ENCODE assay signal across 9 cellular contexts in genomic region chr3:136802481-136802996, GRCh38. TPM values are rescaled to one million over a fixed set of nuclear protein-coding genes. Genes with fewer than 3 reads are reported as not detected.
DNase-seq lines count a peak whose midpoint lies in the region; ATAC-seq and TF ChIP-seq lines count a peak whose summit lies in the region.
"Had no signal": no experiment of that assay in that cellular context is flagged by ENCODE, and none has a peak within 500 bp of the region (broad histone marks: within the 10 kb centered on the region; RNA-seq: fewer than 3 reads in every experiment).

No MANE protein-coding gene starts in this region.

- no peak overlapping the region for H3K27ac Mint-ChIP-seq in endothelial cell (ENCODE audit: unreplicated experiment)

- no peak for ATAC-seq in omental fat pad (ENCODE audit: low FRiP score)

- no peak overlapping the region for H3K4me3 Mint-ChIP-seq in endothelial cell (ENCODE audit: unreplicated experiment)

- DNase-seq in Ammon's horn (ENCODE audit: low spot score) (peak; percentile 31), ascending aorta (ENCODE audit: low spot score in 2 of 2) (peak in 1 of 2 donors; percentile 74), endothelial cell (ENCODE audit: low spot score) (no peak), omental fat pad (ENCODE audit: low spot score) (no peak), NCI-H1694 (lab: John Stamatoyannopoulos, UW) (no peak), T1000 (lab: John Stamatoyannopoulos, UW) (no peak)
- DNase-seq: T-helper 2 cell had no signal

- no peaks in the 10 kb centered on the region for H3K9me3 Mint-ChIP-seq in endothelial cell (ENCODE audit: unreplicated experiment)

- TF ChIP-seq CTCF in ascending aorta (IDR thresholded peaks at IDR 0.05) (no peak), endothelial cell (IDR thresholded peaks at IDR 0.05; ENCODE audit: unreplicated experiment) (no peak), omental fat pad (IDR thresholded peaks at IDR 0.05) (no peak)

- TF ChIP-seq RAD21 in Ishikawa (IDR thresholded peaks at IDR 0.05; ENCODE audit: low read depth) = no peak

- no peak for TF ChIP-seq EP300 in Ishikawa (IDR thresholded peaks at IDR 0.05; ENCODE audit: borderline replicate concordance)

- no peaks in the 10 kb centered on the region for H3K27me3 ChIP-seq in ascending aorta
- no peaks in the 10 kb centered on the region for H3K27me3 ChIP-seq in layer of hippocampus (ENCODE audit: control insufficient read depth, insufficient read depth, low read length)

- peak overlapping the region in 1 of 2 donors; percentile 31 for H3K4me3 ChIP-seq in ascending aorta

- no peaks in the 10 kb centered on the region for H3K36me3 ChIP-seq in ascending aorta

- peaks cover 0 to 6% of the 10 kb centered on the region in 2 donors for H3K4me1 ChIP-seq in ascending aorta

- H3K4me1 Mint-ChIP-seq in endothelial cell (ENCODE audit: unreplicated experiment) = peaks cover 3% of the 10 kb centered on the region

- H3K27ac ChIP-seq in ascending aorta (peak overlapping the region; percentile 62 to 79), layer of hippocampus (ENCODE audit: low read depth, low read length) (peak overlapping the region; percentile 16)

- no peaks in the 10 kb centered on the region for H3K27me3 Mint-ChIP-seq in endothelial cell (ENCODE audit: unreplicated experiment)

- no peaks in the 10 kb centered on the region for H3K9me3 ChIP-seq in ascending aorta

- H3K36me3 Mint-ChIP-seq in endothelial cell (ENCODE audit: low read depth, unreplicated experiment) = no peaks in the 10 kb centered on the region

- intact Hi-C loops in ascending aorta (cut with DNase I) = loop anchor here (2.0 kb wide), 2 partner anchors 16 to 60 kb away; partner anchors contain the start of gene NCK1

TF ChIP-seq in Ishikawa, 13 proteins besides CTCF, POLR2A, EP300 and RAD21:
- TF ChIP-seq ZBTB7A (IDR thresholded peaks at IDR 0.05; ENCODE audit: low read depth) (no peak), TEAD4 (IDR thresholded peaks at IDR 0.05) (no peak), USF1 (IDR thresholded peaks at IDR 0.05) (peak; percentile 63; the same call in 1 of the 2 replicates), CEBPB (IDR thresholded peaks at IDR 0.05) (no peak), EGR1 (IDR thresholded peaks at IDR 0.05) (no peak), MAX (IDR thresholded peaks at IDR 0.05) (no peak)

RNA-seq across cellular contexts. Expression of gene SLC35G2, which starts 16.4 kb away (rescaled TPM):
- total RNA-seq in ascending aorta (10.0 TPM), endothelial cell (ENCODE audit: unreplicated experiment) (8.2 TPM), omental fat pad (10 to 100 TPM in 3 of 4 donors, 1 to 10 TPM in 1; 9.1 to 27.8 (median 11.6) TPM)

RNA-seq across cellular contexts. Expression of gene STAG1, which starts 50.4 kb away (rescaled TPM):
- total RNA-seq in ascending aorta = 27.2 TPM
- total RNA-seq in endothelial cell (ENCODE audit: unreplicated experiment) = 30.0 TPM
- total RNA-seq in omental fat pad = 10 to 100 TPM; 37.6 to 57.5 (median 41.6) TPM

RNA-seq across cellular contexts. Expression of gene NCK1, which starts 59.5 kb away (rescaled TPM):
- total RNA-seq in ascending aorta = 45.6 TPM
- 53.9 TPM for total RNA-seq in endothelial cell (ENCODE audit: unreplicated experiment)
- 10 to 100 TPM; 34.9 to 57.7 (median 50.8) TPM for total RNA-seq in omental fat pad
